In the genomic region with DNA sequence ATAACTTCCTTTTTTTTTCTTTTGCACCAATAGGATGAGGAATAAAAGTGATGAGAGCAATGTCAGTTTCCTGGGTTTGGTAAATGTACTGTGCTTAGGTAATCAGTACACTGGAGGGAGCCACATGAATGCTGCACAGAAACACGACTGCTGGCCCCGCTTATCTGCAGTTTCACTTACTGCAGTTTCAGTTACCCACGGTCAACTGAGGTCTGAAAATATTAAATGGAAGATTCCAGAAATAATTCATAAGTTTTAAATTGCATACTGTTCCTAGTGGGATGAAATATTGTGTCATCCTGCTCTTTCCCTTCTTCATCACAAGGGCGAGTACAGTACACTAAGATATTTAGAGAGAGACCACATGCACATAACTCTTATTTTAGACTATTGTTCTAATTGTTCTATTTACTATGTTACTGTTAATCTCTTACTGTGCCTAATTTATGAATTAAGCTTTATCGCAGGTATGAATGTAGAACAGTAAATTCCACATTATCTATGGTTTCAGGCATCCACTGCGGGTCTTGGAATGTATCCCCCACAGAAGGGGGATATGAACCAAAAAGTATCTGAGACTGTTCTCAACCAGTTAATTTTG, we compare ENCODE assay signal across 1 cellular context.
TF ChIP-seq lines count a peak whose summit lies in the region.

No MANE protein-coding gene starts in this region.

TF ChIP-seq in HepG2, 621 proteins besides CTCF, POLR2A, EP300 and RAD21 (continued from another document):
- TF ChIP-seq DMTF1 (CRISPR knock-in tag; IDR thresholded peaks at IDR 0.05) = no peak
- TF ChIP-seq GATAD1 (CRISPR knock-in tag; IDR thresholded peaks at IDR 0.05) = peak; percentile 11; the same call in 1 of the 2 replicates
- no peak for TF ChIP-seq NPAS2 (CRISPR knock-in tag; IDR thresholded peaks at IDR 0.05; ENCODE audit: borderline replicate concordance)
- TF ChIP-seq HMG20A (CRISPR knock-in tag; IDR thresholded peaks at IDR 0.05; ENCODE audit: borderline replicate concordance) = 0 out of 2 replicates have a peak, but pooled peaks have one; percentile 22
- TF ChIP-seq GATAD2A (CRISPR knock-in tag; IDR thresholded peaks at IDR 0.05) = peak; percentile 49
- TF ChIP-seq TFDP1 (CRISPR knock-in tag; IDR thresholded peaks at IDR 0.05; ENCODE audit: borderline replicate concordance) = peak; percentile 31; the same call in 1 of the 2 replicates
- TF ChIP-seq CEBPG (CRISPR knock-in tag; IDR thresholded peaks at IDR 0.05) = peak; percentile 45; the same call in 1 of the 2 replicates
- TF ChIP-seq, protein P1, sequence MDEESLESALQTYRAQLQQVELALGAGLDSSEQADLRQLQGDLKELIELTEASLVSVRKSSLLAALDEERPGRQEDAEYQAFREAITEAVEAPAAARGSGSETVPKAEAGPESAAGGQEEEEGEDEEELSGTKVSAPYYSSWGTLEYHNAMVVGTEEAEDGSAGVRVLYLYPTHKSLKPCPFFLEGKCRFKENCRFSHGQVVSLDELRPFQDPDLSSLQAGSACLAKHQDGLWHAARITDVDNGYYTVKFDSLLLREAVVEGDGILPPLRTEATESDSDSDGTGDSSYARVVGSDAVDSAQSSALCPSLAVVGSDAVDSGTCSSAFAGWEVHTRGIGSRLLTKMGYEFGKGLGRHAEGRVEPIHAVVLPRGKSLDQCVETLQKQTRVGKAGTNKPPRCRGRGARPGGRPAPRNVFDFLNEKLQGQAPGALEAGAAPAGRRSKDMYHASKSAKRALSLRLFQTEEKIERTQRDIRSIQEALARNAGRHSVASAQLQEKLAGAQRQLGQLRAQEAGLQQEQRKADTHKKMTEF (CRISPR knock-in tag; IDR thresholded peaks at IDR 0.05) = no peak; the same call in 1 of the 2 replicates
- peak; percentile 40; the same call in 1 of the 2 replicates for TF ChIP-seq ZNF556 (CRISPR knock-in tag; IDR thresholded peaks at IDR 0.05; ENCODE audit: borderline replicate concordance)
- TF ChIP-seq, protein P2, sequence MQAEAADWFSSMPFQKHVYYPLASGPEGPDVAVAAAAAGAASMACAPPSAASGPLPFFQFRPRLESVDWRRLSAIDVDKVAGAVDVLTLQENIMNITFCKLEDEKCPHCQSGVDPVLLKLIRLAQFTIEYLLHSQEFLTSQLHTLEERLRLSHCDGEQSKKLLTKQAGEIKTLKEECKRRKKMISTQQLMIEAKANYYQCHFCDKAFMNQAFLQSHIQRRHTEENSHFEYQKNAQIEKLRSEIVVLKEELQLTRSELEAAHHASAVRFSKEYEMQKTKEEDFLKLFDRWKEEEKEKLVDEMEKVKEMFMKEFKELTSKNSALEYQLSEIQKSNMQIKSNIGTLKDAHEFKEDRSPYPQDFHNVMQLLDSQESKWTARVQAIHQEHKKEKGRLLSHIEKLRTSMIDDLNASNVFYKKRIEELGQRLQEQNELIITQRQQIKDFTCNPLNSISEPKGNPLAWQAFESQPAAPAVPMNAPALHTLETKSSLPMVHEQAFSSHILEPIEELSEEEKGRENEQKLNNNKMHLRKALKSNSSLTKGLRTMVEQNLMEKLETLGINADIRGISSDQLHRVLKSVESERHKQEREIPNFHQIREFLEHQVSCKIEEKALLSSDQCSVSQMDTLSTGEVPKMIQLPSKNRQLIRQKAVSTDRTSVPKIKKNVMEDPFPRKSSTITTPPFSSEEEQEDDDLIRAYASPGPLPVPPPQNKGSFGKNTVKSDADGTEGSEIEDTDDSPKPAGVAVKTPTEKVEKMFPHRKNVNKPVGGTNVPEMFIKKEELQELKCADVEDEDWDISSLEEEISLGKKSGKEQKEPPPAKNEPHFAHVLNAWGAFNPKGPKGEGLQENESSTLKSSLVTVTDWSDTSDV (CRISPR knock-in tag; IDR thresholded peaks at IDR 0.05) = no peak
- TF ChIP-seq ERF (CRISPR knock-in tag; IDR thresholded peaks at IDR 0.05) = 0 out of 2 replicates have a peak, but pooled peaks have one; percentile 14
- TF ChIP-seq, protein P3, sequence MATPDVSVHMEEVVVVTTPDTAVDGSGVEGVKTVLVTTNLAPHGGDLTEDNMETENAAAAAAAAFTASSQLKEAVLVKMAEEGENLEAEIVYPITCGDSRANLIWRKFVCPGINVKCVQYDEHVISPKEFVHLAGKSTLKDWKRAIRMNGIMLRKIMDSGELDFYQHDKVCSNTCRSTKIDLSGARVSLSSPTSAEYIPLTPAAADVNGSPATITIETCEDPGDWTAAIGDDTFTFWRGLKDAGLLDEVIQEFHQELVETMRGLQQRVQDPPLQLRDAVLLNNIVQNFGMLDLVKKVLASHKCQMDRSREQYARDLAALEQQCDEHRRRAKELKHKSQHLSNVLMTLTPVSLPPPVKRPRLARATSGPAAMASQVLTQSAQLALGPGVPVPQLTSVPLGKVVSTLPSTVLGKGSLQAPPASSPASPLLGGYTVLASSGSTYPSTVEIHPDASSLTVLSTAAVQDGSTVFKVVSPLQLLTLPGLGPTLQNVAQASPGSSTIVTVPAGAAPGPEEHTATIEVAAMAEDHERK (CRISPR knock-in tag; IDR thresholded peaks at IDR 0.05; ENCODE audit: low read depth) = no peak
- TF ChIP-seq, protein P4, sequence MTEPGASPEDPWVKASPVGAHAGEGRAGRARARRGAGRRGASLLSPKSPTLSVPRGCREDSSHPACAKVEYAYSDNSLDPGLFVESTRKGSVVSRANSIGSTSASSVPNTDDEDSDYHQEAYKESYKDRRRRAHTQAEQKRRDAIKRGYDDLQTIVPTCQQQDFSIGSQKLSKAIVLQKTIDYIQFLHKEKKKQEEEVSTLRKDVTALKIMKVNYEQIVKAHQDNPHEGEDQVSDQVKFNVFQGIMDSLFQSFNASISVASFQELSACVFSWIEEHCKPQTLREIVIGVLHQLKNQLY (CRISPR knock-in tag; IDR thresholded peaks at IDR 0.05) = no peak
- TF ChIP-seq KLF11 (CRISPR knock-in tag; IDR thresholded peaks at IDR 0.05) = 0 out of 2 replicates have a peak, but pooled peaks have one; percentile 26
- peak; percentile 93 for TF ChIP-seq ZFAT (CRISPR knock-in tag; conservative IDR thresholded peaks at IDR 0.05)
- 0 out of 2 replicates have a peak, but pooled peaks have one; percentile 42 for TF ChIP-seq KDM3A (CRISPR knock-in tag; IDR thresholded peaks at IDR 0.05; ENCODE audit: low read depth)
- no peak for TF ChIP-seq SIN3B (IDR thresholded peaks at IDR 0.05; ENCODE audit: low read length)
- no peak for TF ChIP-seq ZNF768 (CRISPR knock-in tag; IDR thresholded peaks at IDR 0.05)
- peak; percentile 12; the same call in 1 of the 2 replicates for TF ChIP-seq ZSCAN9 (CRISPR knock-in tag; IDR thresholded peaks at IDR 0.05; ENCODE audit: borderline replicate concordance)
- TF ChIP-seq RXRB (CRISPR knock-in tag; IDR thresholded peaks at IDR 0.05; ENCODE audit: borderline replicate concordance) = 0 out of 2 replicates have a peak, but pooled peaks have one; percentile 4
- TF ChIP-seq CBX1 (IDR thresholded peaks at IDR 0.05; ENCODE audit: low read depth) = no peak
- 0 out of 2 replicates have a peak, but pooled peaks have one; percentile 53 for TF ChIP-seq ZNF510 (CRISPR knock-in tag; IDR thresholded peaks at IDR 0.05; ENCODE audit: low read depth)
- peak; percentile 65 for TF ChIP-seq STAG1 (CRISPR knock-in tag; IDR thresholded peaks at IDR 0.05)
- TF ChIP-seq NFKBIZ (CRISPR knock-in tag; IDR thresholded peaks at IDR 0.05) = no peak
- peak; percentile 54; the same call in 1 of the 2 replicates for TF ChIP-seq KAT8 (CRISPR knock-in tag; IDR thresholded peaks at IDR 0.05)
- TF ChIP-seq PRDM10 (CRISPR knock-in tag; IDR thresholded peaks at IDR 0.05; ENCODE audit: low read depth) = no peak
- TF ChIP-seq RBFOX2 (IDR thresholded peaks at IDR 0.05; ENCODE audit: low read depth, low read length) = no peak
- TF ChIP-seq ZNF143 (CRISPR knock-in tag; IDR thresholded peaks at IDR 0.05) = no peak
- 0 out of 2 replicates have a peak, but pooled peaks have one; percentile 22 for TF ChIP-seq PATZ1 (CRISPR knock-in tag; IDR thresholded peaks at IDR 0.05)
